ENCODE assay signal across 15 cellular contexts in genomic region chr11:125176866-125177265, GRCh38. TPM values are rescaled to one million over a fixed set of nuclear protein-coding genes. Genes with fewer than 3 reads are reported as not detected.
DNase-seq lines count a peak whose midpoint lies in the region; ATAC-seq and TF ChIP-seq lines count a peak whose summit lies in the region.
"Had no signal": no experiment of that assay in that cellular context is flagged by ENCODE, and none has a peak within 500 bp of the region (broad histone marks: within the 10 kb centered on the region; RNA-seq: fewer than 3 reads in every experiment).

No MANE protein-coding gene starts in this region.

- no peak for TF ChIP-seq CTCF in endothelial cell (IDR thresholded peaks at IDR 0.05; ENCODE audit: unreplicated experiment)

- peak; percentile 86 for ATAC-seq in GM18868 (IDR thresholded peaks at IDR 0.05; ENCODE audit: unreplicated experiment)
- ATAC-seq in GM21529 (IDR thresholded peaks at IDR 0.05; ENCODE audit: unreplicated experiment) = peak; percentile 48
- peak; percentile 55 for ATAC-seq in HG03108 (IDR thresholded peaks at IDR 0.05; ENCODE audit: unreplicated experiment)
- no peak for ATAC-seq in effector memory CD8-positive, alpha-beta T cell (replicated peaks)

- DNase-seq in endothelial cell (ENCODE audit: low spot score) (no peak), nucleus accumbens (lab: John Stamatoyannopoulos, UW) (no peak), SKM-1 (lab: John Stamatoyannopoulos, UW; ENCODE audit: unreplicated experiment) (no peak), DMS79 treated with DMSO at 0.1 percent for 48 hours (lab: John Stamatoyannopoulos, UW) (no peak)
- DNase-seq in effector memory CD8-positive, alpha-beta T cell = no peak
- DNase-seq: activated B cell treated with CpG ODN at 0.5 μM for 24 hours; activated naive CD4-positive, alpha-beta T cell treated with anti-CD3 and anti-CD28 coated beads for 36 hours; hypothalamus; NCI-H510A had no signal

- peaks cover 21% of the 10 kb centered on the region for H3K27me3 Mint-ChIP-seq in endothelial cell (ENCODE audit: unreplicated experiment)
- peaks cover 83 to 100% of the 10 kb centered on the region in 2 donors for H3K27me3 Mint-ChIP-seq in effector memory CD8-positive, alpha-beta T cell

- no peaks in the 10 kb centered on the region for H3K9me3 Mint-ChIP-seq in endothelial cell (ENCODE audit: unreplicated experiment)
- no peaks in the 10 kb centered on the region for H3K9me3 Mint-ChIP-seq in effector memory CD8-positive, alpha-beta T cell
- H3K9me3 Mint-ChIP-seq: activated B cell treated with CpG ODN at 0.5 μM for 24 hours; activated naive CD4-positive, alpha-beta T cell treated with anti-CD3 and anti-CD28 coated beads for 36 hours had no signal

- H3K27ac Mint-ChIP-seq in endothelial cell (ENCODE audit: unreplicated experiment) = peak overlapping the region; percentile 4
- no peak overlapping the region for H3K27ac Mint-ChIP-seq in effector memory CD8-positive, alpha-beta T cell
- H3K27ac Mint-ChIP-seq: activated B cell treated with CpG ODN at 0.5 μM for 24 hours; activated naive CD4-positive, alpha-beta T cell treated with anti-CD3 and anti-CD28 coated beads for 36 hours; B cell had no signal

- peaks cover 56% of the 10 kb centered on the region for H3K4me1 Mint-ChIP-seq in endothelial cell (ENCODE audit: unreplicated experiment)
- no peaks in the 10 kb centered on the region for H3K4me1 Mint-ChIP-seq in effector memory CD8-positive, alpha-beta T cell (ENCODE audit: low read depth in 2 of 2)
- H3K4me1 Mint-ChIP-seq: activated B cell treated with CpG ODN at 0.5 μM for 24 hours, B cell had no signal

- H3K4me3 Mint-ChIP-seq in endothelial cell (ENCODE audit: unreplicated experiment) = peak overlapping the region; percentile 17
- no peak overlapping the region for H3K4me3 Mint-ChIP-seq in effector memory CD8-positive, alpha-beta T cell
- H3K4me3 Mint-ChIP-seq: activated B cell treated with CpG ODN at 0.5 μM for 24 hours; activated naive CD4-positive, alpha-beta T cell treated with anti-CD3 and anti-CD28 coated beads for 36 hours; B cell had no signal

- H3K36me3 Mint-ChIP-seq in endothelial cell (ENCODE audit: low read depth, unreplicated experiment) = peaks cover 30% of the 10 kb centered on the region
- H3K36me3 Mint-ChIP-seq in effector memory CD8-positive, alpha-beta T cell (ENCODE audit: insufficient read depth) = peaks cover 3% of the 10 kb centered on the region

RNA-seq across cellular contexts. Expression of gene PKNOX2, which starts 12.3 kb away (rescaled TPM):
- 41.8 TPM for total RNA-seq in endothelial cell (ENCODE audit: unreplicated experiment)
- total RNA-seq: activated B cell treated with CpG ODN at 0.5 μM for 24 hours; activated naive CD4-positive, alpha-beta T cell treated with anti-CD3 and anti-CD28 coated beads for 36 hours; B cell; pulmonary artery endothelial cell; T-helper 1 cell treated with Interleukin-12 subunit alpha and Interleukin-12 subunit beta and Interleukin-4 antibody, amounts not matched to agents 30 ng/mL and 1 ng/mL, for 36 hours had no signal
